ENCODE assay signal across 26 cellular contexts in genomic region chr16:12419151-12419550, GRCh38.
"Had no signal": no experiment of that assay in that cellular context is flagged by ENCODE, and none has a peak within 500 bp of the region (broad histone marks: within the 10 kb centered on the region; RNA-seq: fewer than 3 reads in every experiment).

No MANE protein-coding gene starts in this region.

- H3K4me3 Mint-ChIP-seq: immature natural killer cell; natural killer cell; stimulated activated effector memory CD8-positive, alpha-beta T cell treated with anti-CD3 and anti-CD28 coated beads, Interleukin-12 subunit alpha, Interleukin-12 subunit beta, amount 100 ng/mL, for 72 hours; stimulated activated naive CD8-positive, alpha-beta T cell treated with anti-CD3 and anti-CD28 coated beads, Interleukin-15, amount 100 ng/mL, for 72 hours; type B pancreatic cell had no signal

- H3K4me3 ChIP-seq: left lung, lower lobe of right lung, pancreas, prostate gland, spleen, tibial nerve, vagina had no signal

- DNase-seq: hippocampal formation; immature natural killer cell; kidney; left colon; left lung; lower lobe of right lung; mammary epithelial cell; mesenchymal stem cell; naive B cell; natural killer cell; nucleus accumbens; pancreas; retina; right cardiac atrium; small intestine; spleen; stimulated activated CD4-positive, alpha-beta T cell treated with anti-CD3 and anti-CD28 coated beads, Interleukin-4, amount 100 ng/mL, for 24 hours; stimulated activated naive CD4-positive, alpha-beta T cell treated with Interleukin-2 at 50 U/mL for 16 hours; stimulated activated naive CD8-positive, alpha-beta T cell treated with anti-CD3 and anti-CD28 coated beads, Interleukin-15, amount 100 ng/mL, for 72 hours; substantia nigra had no signal

- H3K27me3 ChIP-seq: left lung, pancreas, spleen, tibial nerve, vagina had no signal

- H3K36me3 ChIP-seq: lower lobe of right lung, pancreas, prostate gland, vagina had no signal

- H3K9me3 Mint-ChIP-seq: immature natural killer cell; natural killer cell; stimulated activated effector memory CD8-positive, alpha-beta T cell treated with anti-CD3 and anti-CD28 coated beads, Interleukin-12 subunit alpha, Interleukin-12 subunit beta, amount 100 ng/mL, for 72 hours; stimulated activated naive CD8-positive, alpha-beta T cell treated with anti-CD3 and anti-CD28 coated beads, Interleukin-15, amount 100 ng/mL, for 72 hours; type B pancreatic cell had no signal

- H3K27me3 Mint-ChIP-seq: naive B cell; stimulated activated naive CD8-positive, alpha-beta T cell treated with anti-CD3 and anti-CD28 coated beads, Interleukin-15, amount 100 ng/mL, for 72 hours had no signal

- ATAC-seq: left colon; left lung; lower lobe of right lung; natural killer cell; pancreas; right cardiac atrium; sciatic nerve; stimulated activated effector memory CD8-positive, alpha-beta T cell treated with anti-CD3 and anti-CD28 coated beads, Interleukin-12 subunit alpha, Interleukin-12 subunit beta, amount 100 ng/mL, for 72 hours; stimulated activated naive CD8-positive, alpha-beta T cell treated with anti-CD3 and anti-CD28 coated beads, Interleukin-15, amount 100 ng/mL, for 72 hours had no signal

- H3K36me3 Mint-ChIP-seq: natural killer cell; stimulated activated effector memory CD8-positive, alpha-beta T cell treated with anti-CD3 and anti-CD28 coated beads, Interleukin-12 subunit alpha, Interleukin-12 subunit beta, amount 100 ng/mL, for 72 hours had no signal

- H3K4me1 ChIP-seq: left lung, pancreas, prostate gland, tibial nerve had no signal

- H3K27ac ChIP-seq: left lung, lower lobe of right lung, pancreas, prostate gland, spleen, tibial nerve, vagina had no signal

- H3K4me1 Mint-ChIP-seq: stimulated activated naive CD8-positive, alpha-beta T cell treated with anti-CD3 and anti-CD28 coated beads, Interleukin-15, amount 100 ng/mL, for 72 hours had no signal

- H3K27ac Mint-ChIP-seq: natural killer cell; stimulated activated effector memory CD8-positive, alpha-beta T cell treated with anti-CD3 and anti-CD28 coated beads, Interleukin-12 subunit alpha, Interleukin-12 subunit beta, amount 100 ng/mL, for 72 hours; type B pancreatic cell had no signal
